In the genomic region with DNA sequence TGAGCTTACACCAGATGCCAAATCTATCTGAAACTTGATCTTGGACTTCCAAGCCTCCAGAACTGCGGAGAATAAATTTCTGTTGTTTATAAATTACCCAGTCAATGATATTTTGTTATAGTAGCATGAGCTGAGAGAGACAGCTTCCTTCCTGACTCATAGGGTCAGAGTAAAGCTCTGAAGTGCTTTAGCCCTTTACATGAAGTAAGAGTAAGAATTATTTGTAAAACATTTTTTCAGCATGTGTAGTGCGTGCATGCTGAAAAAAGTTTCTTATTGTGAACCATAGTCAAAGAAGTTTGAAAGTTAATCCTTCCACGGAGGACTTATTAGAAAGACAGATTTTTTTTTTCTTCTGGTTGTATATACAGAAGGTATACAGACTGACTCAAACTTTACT, we compare ENCODE assay signal across 21 cellular contexts.
"Had no signal": no experiment of that assay in that cellular context is flagged by ENCODE, and none has a peak within 500 bp of the region (broad histone marks: within the 10 kb centered on the region; RNA-seq: fewer than 3 reads in every experiment).

No MANE protein-coding gene starts in this region.

- ATAC-seq: activated CD8-positive, alpha-beta T cell treated with anti-CD3 and anti-CD28 coated beads, Interleukin-2, amount 10 ng/mL, durations not matched to agents 7 days and 5 days; activated naive CD8-positive, alpha-beta T cell treated with anti-CD3 and anti-CD28 coated beads, Interleukin-2, amount 50 U/mL, for 24 hours; heart left ventricle; psoas muscle; right lobe of liver; stimulated activated naive CD8-positive, alpha-beta T cell treated with anti-CD3 and anti-CD28 coated beads, Interleukin-15, Interleukin-2, amounts not matched to agents 100 U/mL and 50 U/mL, for 24 hours; upper lobe of right lung had no signal

- H3K36me3 ChIP-seq: ascending aorta, heart left ventricle, left ventricle myocardium inferior, right lobe of liver, suprapubic skin, upper lobe of right lung had no signal

- H3K4me3 ChIP-seq: ascending aorta, coronary artery, heart left ventricle, left ventricle myocardium inferior, psoas muscle, right lobe of liver, suprapubic skin, upper lobe of right lung had no signal

- H3K27ac ChIP-seq: ascending aorta, coronary artery, heart left ventricle, left ventricle myocardium inferior, psoas muscle, right lobe of liver, suprapubic skin, upper lobe of right lung, VCaP had no signal

- H3K9me3 ChIP-seq: ascending aorta, heart left ventricle, left ventricle myocardium inferior, psoas muscle, right lobe of liver, suprapubic skin, upper lobe of right lung had no signal

- DNase-seq: activated CD8-positive, alpha-beta memory T cell treated with anti-CD3 and anti-CD28 coated beads, Interleukin-2, amount 50 U/mL, for 48 hours; activated CD8-positive, alpha-beta T cell treated with anti-CD3 and anti-CD28 coated beads, Interleukin-2, amount 10 ng/mL, durations not matched to agents 7 days and 5 days; activated naive CD4-positive, alpha-beta T cell; activated naive CD8-positive, alpha-beta T cell treated with anti-CD3 and anti-CD28 coated beads, Interleukin-2, amount 50 U/mL, for 24 hours; caudate nucleus; effector memory CD4-positive, alpha-beta T cell; heart left ventricle; left ventricle myocardium inferior; nephron progenitor cell; psoas muscle; right lobe of liver; stimulated activated CD4-positive, alpha-beta T cell treated with anti-CD3 and anti-CD28 coated beads, Interleukin-12 subunit alpha, Interleukin-12 subunit beta, amount 100 ng/mL, for 4 hours; stimulated activated naive CD8-positive, alpha-beta T cell treated with anti-CD3 and anti-CD28 coated beads, Interleukin-15, Interleukin-2, amounts not matched to agents 100 U/mL and 50 U/mL, for 24 hours; T-helper 1 cell; upper lobe of right lung had no signal

- H3K27me3 ChIP-seq: ascending aorta, heart left ventricle, right lobe of liver, suprapubic skin, upper lobe of right lung had no signal

- H3K4me1 ChIP-seq: ascending aorta, heart left ventricle, left ventricle myocardium inferior, psoas muscle, right lobe of liver, suprapubic skin, upper lobe of right lung had no signal

- FAIRE-seq: frontal cortex, keratinocyte had no signal
